10 cellular contexts compared by ENCODE assay signal in the genomic region with DNA sequence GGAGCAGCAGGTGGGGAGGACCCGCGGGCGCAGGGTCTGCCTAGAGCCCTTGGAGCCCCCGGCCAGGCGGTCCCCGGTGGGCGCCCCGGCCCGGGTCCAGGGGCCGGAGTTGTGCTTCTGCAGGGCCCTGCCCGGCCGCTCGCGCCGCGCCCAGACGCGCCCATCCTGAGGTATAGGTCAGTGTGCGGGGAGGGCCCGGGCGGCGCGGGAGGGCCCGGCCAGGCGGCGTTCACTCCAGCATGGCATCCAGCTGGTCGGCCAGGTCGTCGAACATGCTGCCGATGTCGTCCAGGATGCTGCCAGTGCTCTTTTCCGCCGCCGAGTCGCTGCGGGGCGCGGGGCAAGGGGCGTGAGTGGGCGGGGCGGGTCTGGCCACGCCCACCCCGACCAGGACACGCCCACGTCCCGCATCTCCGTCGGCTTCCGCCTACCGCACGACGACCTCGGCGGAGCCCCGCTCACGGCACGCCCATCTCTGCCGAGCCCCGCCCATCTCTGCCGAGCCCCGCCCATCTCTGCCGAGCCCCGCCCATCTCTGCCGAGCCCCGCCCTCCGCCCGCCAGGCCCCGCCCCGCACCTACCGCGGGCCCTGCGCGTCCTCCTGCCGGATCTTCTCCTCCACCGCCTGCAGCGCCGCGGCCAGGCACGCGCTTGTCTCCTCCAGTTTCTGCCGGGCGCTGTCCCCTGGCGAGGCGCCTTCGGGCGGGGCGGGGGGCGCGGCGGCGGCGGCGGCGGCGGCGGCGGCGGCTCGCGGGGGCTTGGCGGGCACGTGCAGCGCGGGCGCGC. TPM values are rescaled to one million over a fixed set of nuclear protein-coding genes. Genes with fewer than 3 reads are reported as not detected.
A peak's percentile ranks its signal among the peaks of the same experiment; 100 is the strongest.
DNase-seq lines count a peak whose midpoint lies in the region; ATAC-seq and TF ChIP-seq lines count a peak whose summit lies in the region.
"Had no signal": no experiment of that assay in that cellular context is flagged by ENCODE, and none has a peak within 500 bp of the region (broad histone marks: within the 10 kb centered on the region; RNA-seq: fewer than 3 reads in every experiment).

No MANE protein-coding gene starts in this region.

- peaks cover 0 to 6% of the 10 kb centered on the region in 2 donors for H3K4me1 Mint-ChIP-seq in natural killer cell treated with Interleukin-12 subunit alpha and Interleukin-12 subunit beta and Interleukin-15 and Interleukin-18, amount 100 ng/mL, for 72 hours (ENCODE audit: low read depth in 2 of 2)

- H3K27me3 Mint-ChIP-seq in natural killer cell treated with Interleukin-12 subunit alpha and Interleukin-12 subunit beta and Interleukin-15 and Interleukin-18, amount 100 ng/mL, for 72 hours: no peaks in the 10 kb centered on the region

- no peaks in the 10 kb centered on the region for H3K9me3 Mint-ChIP-seq in natural killer cell treated with Interleukin-12 subunit alpha and Interleukin-12 subunit beta and Interleukin-15 and Interleukin-18, amount 100 ng/mL, for 72 hours

- TF ChIP-seq CTCF in ascending aorta (IDR thresholded peaks at IDR 0.05): no peak

- ATAC-seq in natural killer cell treated with Interleukin-12 subunit alpha and Interleukin-12 subunit beta and Interleukin-15 and Interleukin-18, amount 100 ng/mL, for 72 hours: peak; percentile 42 to 81
- no peak for ATAC-seq in HG03460 (IDR thresholded peaks at IDR 0.05; ENCODE audit: unreplicated experiment)
- ATAC-seq in HG03095 (IDR thresholded peaks at IDR 0.05; ENCODE audit: unreplicated experiment): no peak

- H3K36me3 ChIP-seq in ascending aorta: peaks cover 28 to 46% of the 10 kb centered on the region in 2 donors

- H3K9me3 ChIP-seq in ascending aorta: no peaks in the 10 kb centered on the region

- H3K4me3 ChIP-seq in ascending aorta: no peak overlapping the region

- no peak overlapping the region for H3K4me3 Mint-ChIP-seq in natural killer cell treated with Interleukin-12 subunit alpha and Interleukin-12 subunit beta and Interleukin-15 and Interleukin-18, amount 100 ng/mL, for 72 hours

- DNase-seq in GM03348 (ENCODE audit: low spot score) (peak; percentile 47), T-helper 22 cell (ENCODE audit: low read depth) (peak; percentile 21), dermis blood vessel endothelial cell (peak; percentile 74), NCI-H2196 treated with DMSO at 0.1 percent for 48 hours (lab: John Stamatoyannopoulos, UW; ENCODE audit: unreplicated experiment) (no peak), ascending aorta (ENCODE audit: low spot score in 2 of 2) (no peak)
- DNase-seq in natural killer cell treated with Interleukin-12 subunit alpha and Interleukin-12 subunit beta and Interleukin-15 and Interleukin-18, amount 100 ng/mL, for 72 hours (ENCODE audit: low spot score): no peak
- DNase-seq: NCI-H2081 treated with DMSO at 0.1 percent for 48 hours had no signal

- intact Hi-C loops in ascending aorta (cut with DNase I): no loop called here

- H3K27ac ChIP-seq in ascending aorta: no peak overlapping the region

- no peak overlapping the region for H3K27ac Mint-ChIP-seq in natural killer cell treated with Interleukin-12 subunit alpha and Interleukin-12 subunit beta and Interleukin-15 and Interleukin-18, amount 100 ng/mL, for 72 hours

- H3K27me3 ChIP-seq in ascending aorta: no peaks in the 10 kb centered on the region

- no peaks in the 10 kb centered on the region for H3K4me1 ChIP-seq in ascending aorta

- no peaks in the 10 kb centered on the region for H3K36me3 Mint-ChIP-seq in natural killer cell treated with Interleukin-12 subunit alpha and Interleukin-12 subunit beta and Interleukin-15 and Interleukin-18, amount 100 ng/mL, for 72 hours

RNA-seq across cellular contexts. Expression of gene CASKIN1, which starts 17.9 kb away (rescaled TPM):
- total RNA-seq in dermis blood vessel endothelial cell: 0.05 and 0.17 TPM in 2 replicates
- under 1 TPM; 0.14 to 0.26 TPM for total RNA-seq in natural killer cell treated with Interleukin-12 subunit alpha and Interleukin-12 subunit beta and Interleukin-15 and Interleukin-18, amount 100 ng/mL, for 72 hours
- total RNA-seq in ascending aorta: not detected

RNA-seq across cellular contexts. Expression of gene TRAF7, which starts 22.9 kb away (rescaled TPM):
- total RNA-seq in dermis blood vessel endothelial cell (110 and 171 TPM in 2 replicates), ascending aorta (39.6 TPM)
- 10 to 100 TPM; 69.0 to 91.7 TPM for total RNA-seq in natural killer cell treated with Interleukin-12 subunit alpha and Interleukin-12 subunit beta and Interleukin-15 and Interleukin-18, amount 100 ng/mL, for 72 hours

RNA-seq across cellular contexts. Expression of gene MLST8, which starts 26.7 kb away (rescaled TPM):
- 16.0 and 25.6 TPM in 2 replicates for total RNA-seq in dermis blood vessel endothelial cell
- 10 to 100 TPM; 31.2 to 68.9 TPM for total RNA-seq in natural killer cell treated with Interleukin-12 subunit alpha and Interleukin-12 subunit beta and Interleukin-15 and Interleukin-18, amount 100 ng/mL, for 72 hours
- total RNA-seq in ascending aorta: 23.7 TPM

RNA-seq across cellular contexts. Expression of gene RAB26, which starts 30.1 kb away (rescaled TPM):
- total RNA-seq in dermis blood vessel endothelial cell (0.34 and 0.84 TPM in 2 replicates), ascending aorta (not detected)
- total RNA-seq in natural killer cell treated with Interleukin-12 subunit alpha and Interleukin-12 subunit beta and Interleukin-15 and Interleukin-18, amount 100 ng/mL, for 72 hours: under 1 TPM in 1 of 2 donors, not detected in 1; 0.89 TPM
- total RNA-seq: T-helper 2 cell treated with Interferon-gamma antibody and Interleukin-4, amounts not matched to agents 100 ng/mL and 5 ng/mL, for 36 hours had no signal

RNA-seq across cellular contexts. Expression of gene BRICD5, which starts 32.1 kb away (rescaled TPM):
- 1.3 and 4.4 TPM in 2 replicates for total RNA-seq in dermis blood vessel endothelial cell
- 10 to 100 TPM in 1 of 2 donors, 1 to 10 TPM in 1; 6.2 to 23.7 TPM for total RNA-seq in natural killer cell treated with Interleukin-12 subunit alpha and Interleukin-12 subunit beta and Interleukin-15 and Interleukin-18, amount 100 ng/mL, for 72 hours
- 1.4 TPM for total RNA-seq in ascending aorta

Comparison
In these comparisons a context has a peak if more than half of its experiments do, and no peak if none do; other contexts are left out.
1. DNase-seq: peak in GM03348 (single experiment), T-helper 22 cell (single experiment) and dermis blood vessel endothelial cell (single experiment); none in natural killer cell treated with Interleukin-12 subunit alpha and Interleukin-12 subunit beta and Interleukin-15 and Interleukin-18, amount 100 ng/mL, for 72 hours (single experiment), NCI-H2196 treated with DMSO at 0.1 percent for 48 hours (single experiment) and ascending aorta (0 of 2).
2. ATAC-seq: peak in natural killer cell treated with Interleukin-12 subunit alpha and Interleukin-12 subunit beta and Interleukin-15 and Interleukin-18, amount 100 ng/mL, for 72 hours (2 of 2); none in HG03460 (single experiment) and HG03095 (single experiment).